17 cellular contexts compared by ENCODE assay signal in genomic region chr7:33885290-33886005, GRCh38. TPM values are rescaled to one million over a fixed set of nuclear protein-coding genes. Genes with fewer than 3 reads are reported as not detected.
DNase-seq lines count a peak whose midpoint lies in the region; ATAC-seq, FAIRE-seq and TF ChIP-seq lines count a peak whose summit lies in the region.
"Had no signal": no experiment of that assay in that cellular context is flagged by ENCODE, and none has a peak within 500 bp of the region (broad histone marks: within the 10 kb centered on the region; RNA-seq: fewer than 3 reads in every experiment).

No MANE protein-coding gene starts in this region.

- H2BK15ac ChIP-seq in mesendoderm (replicated peaks; ENCODE audit: low read depth): no peak overlapping the region

- H4K8ac ChIP-seq in mesendoderm (ENCODE audit: low read depth, low read length): no peak overlapping the region

- no peak for FAIRE-seq in pancreas (lab: Jason Lieb, UNC)

- no peak for ATAC-seq in pancreas
- ATAC-seq: CD8-positive, alpha-beta T cell had no signal

- H3K4me3 ChIP-seq in AG04450 (ENCODE audit: low read depth, low read length) (no peak overlapping the region), HUES48 (ENCODE audit: low read depth, low read length) (no peak overlapping the region), esophagus muscularis mucosa (no peak overlapping the region), mesendoderm (ENCODE audit: low read length) (no peak overlapping the region), pancreas (no peak overlapping the region)
- H3K4me3 ChIP-seq: BLaER1, PC-9, SJCRH30 had no signal

- H3K4ac ChIP-seq in mesendoderm (ENCODE audit: low read depth, low read length): no peak overlapping the region

- H3K27ac ChIP-seq in AG04450 (ENCODE audit: low read depth, low read length): peak overlapping the region; percentile 58
- peak overlapping the region; percentile 77 for H3K27ac ChIP-seq in HUES48 (ENCODE audit: low read depth, low read length)
- H3K27ac ChIP-seq in esophagus muscularis mucosa (replicated peaks in 1 of 4): no peak overlapping the region
- no peak overlapping the region for H3K27ac ChIP-seq in mesendoderm (ENCODE audit: low read depth, low read length)
- H3K27ac ChIP-seq in pancreas: no peak overlapping the region
- H3K27ac ChIP-seq: 22Rv1, BLaER1, PC-9, SJCRH30 had no signal

- peak overlapping the region; percentile 4 for H2BK120ac ChIP-seq in mesendoderm (ENCODE audit: low read depth, low read length)

- TF ChIP-seq EP300 in esophagus muscularis mucosa (IDR thresholded peaks at IDR 0.05): no peak

- H3K79me2 ChIP-seq in mesendoderm (ENCODE audit: control insufficient read depth, insufficient read depth, low read length): no peaks in the 10 kb centered on the region

- peaks cover 15% of the 10 kb centered on the region for H3K4me1 ChIP-seq in HUES48 (ENCODE audit: control insufficient read depth, insufficient read depth, low read length)
- no peaks in the 10 kb centered on the region for H3K4me1 ChIP-seq in esophagus muscularis mucosa
- H3K4me1 ChIP-seq in mesendoderm (ENCODE audit: control insufficient read depth, low read depth, low read length): peaks cover 29% of the 10 kb centered on the region
- no peaks in the 10 kb centered on the region for H3K4me1 ChIP-seq in pancreas
- H3K4me1 ChIP-seq: BLaER1 had no signal

- no peak overlapping the region for H2AK5ac ChIP-seq in mesendoderm (ENCODE audit: low read length)

- POLR2A ChIA-PET in AG04450 (lab: Yijun Ruan, JAX): interaction anchor here (0.7 to 0.9 kb wide), 3 partner anchors 19 to 643 kb away, joined by 3 to 6 read pairs (median 4); no protein-coding TSS in a partner anchor

- H3K56ac ChIP-seq in mesendoderm (ENCODE audit: low read length): peak overlapping the region; percentile 35

- H3K4me2 ChIP-seq in mesendoderm (ENCODE audit: low read length): no peak overlapping the region
- H3K4me2 ChIP-seq: BLaER1, PC-9 had no signal

- WGBS in esophagus muscularis mucosa: 85% methylated on average over 3 of the region's 3 CpGs
- no CpG with 5 or more reads among the region's 3 CpGs for WGBS in mesendoderm (ENCODE audit: extremely low coverage, insufficient coverage, low lambda C conversion rate)
- 63 to 73% methylated on average over 3 of the region's 3 CpGs for WGBS in pancreas, 2 donors

- no peaks in the 10 kb centered on the region for H3K79me1 ChIP-seq in mesendoderm (ENCODE audit: low read length)

- H3K18ac ChIP-seq in mesendoderm (ENCODE audit: low read length): peak overlapping the region; percentile 71

- intact Hi-C loops in esophagus muscularis mucosa (cut with DNase I) (no loop called here), pancreas (cut with DNase I) (no loop called here)

- H3K27me3 ChIP-seq in AG04450 (ENCODE audit: control insufficient read depth, insufficient read depth, low read length): no peaks in the 10 kb centered on the region
- H3K27me3 ChIP-seq in HUES48 (ENCODE audit: control insufficient read depth, insufficient read depth, low read length): no peaks in the 10 kb centered on the region
- H3K27me3 ChIP-seq in esophagus muscularis mucosa: no peaks in the 10 kb centered on the region
- no peaks in the 10 kb centered on the region for H3K27me3 ChIP-seq in mesendoderm (ENCODE audit: insufficient read depth, low read length, poor library complexity)
- H3K27me3 ChIP-seq in pancreas: no peaks in the 10 kb centered on the region
- H3K27me3 ChIP-seq: BLaER1, SJCRH30 had no signal

- TF ChIP-seq CTCF in AG04450 (IDR thresholded peaks at IDR 0.05; ENCODE audit: low read depth, low read length) (no peak), esophagus muscularis mucosa (IDR thresholded peaks at IDR 0.05) (no peak), pancreas (IDR thresholded peaks at IDR 0.05) (no peak)

- H4K5ac ChIP-seq in mesendoderm (ENCODE audit: low read length): no peak overlapping the region

- H2BK5ac ChIP-seq in mesendoderm (ENCODE audit: low read length): peak overlapping the region; percentile 52

- CTCF ChIA-PET in AG04450 (lab: Charles Lee): interaction anchor here (0.7 to 5.4 kb wide), 8 partner anchors 8 to 642 kb away, joined by 3 to 42 read pairs (median 6); no protein-coding TSS in a partner anchor

- H3K36me3 ChIP-seq in HUES48 (ENCODE audit: control insufficient read depth, insufficient read depth, low read length) (no peaks in the 10 kb centered on the region), esophagus muscularis mucosa (no peaks in the 10 kb centered on the region), mesendoderm (ENCODE audit: control insufficient read depth, insufficient read depth, low read length) (no peaks in the 10 kb centered on the region), pancreas (no peaks in the 10 kb centered on the region)
- H3K36me3 ChIP-seq: BLaER1, SJCRH30 had no signal

- TF ChIP-seq POLR2A in esophagus muscularis mucosa (IDR thresholded peaks at IDR 0.05; ENCODE audit: low read depth): no peak

- H3K9ac ChIP-seq in HUES48 (ENCODE audit: low read depth, low read length) (no peak overlapping the region), mesendoderm (ENCODE audit: low read length) (no peak overlapping the region)
- H3K9ac ChIP-seq: BLaER1 had no signal

- H3K23ac ChIP-seq in mesendoderm (ENCODE audit: low read length): no peak overlapping the region

- H3K9me3 ChIP-seq in AG04450 (ENCODE audit: control insufficient read depth, insufficient read depth, low read length): no peaks in the 10 kb centered on the region
- no peaks in the 10 kb centered on the region for H3K9me3 ChIP-seq in HUES48 (ENCODE audit: control insufficient read depth, insufficient read depth, low read length)
- no peaks in the 10 kb centered on the region for H3K9me3 ChIP-seq in esophagus muscularis mucosa
- H3K9me3 ChIP-seq in pancreas: no peaks in the 10 kb centered on the region
- H3K9me3 ChIP-seq: BLaER1 had no signal

- DNase-seq in AG04450 (ENCODE audit: low read depth, low spot score) (no peak), esophagus muscularis mucosa (ENCODE audit: extremely low spot score) (peak; percentile 57), mesendoderm (peak; percentile 65), pancreas (no peak), GM19238 (ENCODE audit: insufficient read length, low spot score) (no peak)
- no peak for DNase-seq in activated CD4-positive, CD25-positive, alpha-beta regulatory T cell (lab: John Stamatoyannopoulos, UW)
- no peak for DNase-seq in activated T-cell treated with anti-CD3 and anti-CD28 coated beads, Interleukin-2, amount 50 U/mL, for 1 hour
- DNase-seq: CD8-positive, alpha-beta T cell; NCI-H1436 treated with DMSO at 0.1 percent for 48 hours; NCI-H2029 treated with DMSO at 0.1 percent for 48 hours; NCI-H510A; NCI-H774; PC-9 had no signal

RNA-seq across cellular contexts. Expression of gene BMPER, which starts 19.9 kb away (rescaled TPM):
- polyA plus RNA-seq in AG04450 (2011; rRNA removed) (0.97 and 1.1 TPM in 2 replicates), pancreas (under 1 TPM; 0.23 to 0.73 TPM)
- polyA minus RNA-seq in AG04450 (2011; rRNA and poly(A)+ RNA removed): 1.3 and 1.8 TPM in 2 replicates
- total RNA-seq in esophagus muscularis mucosa (1 to 10 TPM in 3 of 4 donors, under 1 TPM in 1; 0.65 to 6.5 (median 3.5) TPM), pancreas (1 to 10 TPM in 1 of 6 donors, under 1 TPM in 5; 0.14 to 1.6 (median 0.46) TPM)
- polyA plus RNA-seq in mesendoderm (2013, experiment 1 of 2): 0.52 TPM
- polyA plus RNA-seq in mesendoderm (2013, experiment 2 of 2): 0.64 TPM
- total RNA-seq: CD8-positive, alpha-beta T cell had no signal

Comparison
In these comparisons a context has a peak if more than half of its experiments do, and no peak if none do; other contexts are left out.
1. DNase-seq: peak in esophagus muscularis mucosa (single experiment) and mesendoderm (single experiment); none in AG04450 (single experiment), activated CD4-positive, CD25-positive, alpha-beta regulatory T cell (0 of 4), pancreas (0 of 6), GM19238 (single experiment) and activated T-cell treated with anti-CD3 and anti-CD28 coated beads, Interleukin-2, amount 50 U/mL, for 1 hour (single experiment).
2. H3K27ac ChIP-seq: peak in AG04450 (single experiment) and HUES48 (single experiment); none in esophagus muscularis mucosa (0 of 4), mesendoderm (single experiment) and pancreas (0 of 4).